ENCODE assay signal across 8 cellular contexts in genomic region chr10:118850418-118851061, GRCh38.
DNase-seq lines count a peak whose midpoint lies in the region; ATAC-seq and TF ChIP-seq lines count a peak whose summit lies in the region.

No MANE protein-coding gene starts in this region.

- H3K4me1 Mint-ChIP-seq in CD4-positive, alpha-beta T cell (ENCODE audit: low read depth), result no peaks in the 10 kb centered on the region

- no peak overlapping the region for H3K27ac Mint-ChIP-seq in CD4-positive, alpha-beta T cell

- no peak for ATAC-seq in CD4-positive, alpha-beta T cell (ENCODE audit: poor library complexity)
- ATAC-seq in GM21619 (IDR thresholded peaks at IDR 0.05; ENCODE audit: unreplicated experiment), result peak; percentile 67
- ATAC-seq in mucosa of descending colon, result peak; percentile 88

- no peaks in the 10 kb centered on the region for H3K36me3 Mint-ChIP-seq in CD4-positive, alpha-beta T cell (ENCODE audit: low read depth)

- peak; percentile 53 for TF ChIP-seq CTCF in CD4-positive, alpha-beta T cell (IDR thresholded peaks at IDR 0.05)
- TF ChIP-seq CTCF in mucosa of descending colon (IDR thresholded peaks at IDR 0.05), result peak; percentile 43

- no peaks in the 10 kb centered on the region for H3K9me3 ChIP-seq in CD4-positive, alpha-beta T cell (ENCODE audit: control insufficient read depth, low read length)
- H3K9me3 ChIP-seq in mucosa of descending colon, result no peaks in the 10 kb centered on the region

- CTCF ChIA-PET in CD4-positive, alpha-beta T cell (lab: Charles Lee), result interaction anchor here (1.1 kb wide), 1 partner anchor 282 kb away, joined by 3 read pairs; no protein-coding TSS in a partner anchor

- no peak overlapping the region for H3K27ac ChIP-seq in CD4-positive, alpha-beta T cell (ENCODE audit: low read depth, low read length)

- POLR2A ChIA-PET in CD4-positive, alpha-beta T cell (lab: Charles Lee), result no interaction called here

- no peaks in the 10 kb centered on the region for H3K27me3 ChIP-seq in CD4-positive, alpha-beta T cell (ENCODE audit: control insufficient read depth, insufficient read depth, low read length)

- H3K9me3 Mint-ChIP-seq in CD4-positive, alpha-beta T cell, result no peaks in the 10 kb centered on the region

- no peak overlapping the region for H3K4me3 ChIP-seq in mucosa of descending colon

- no peaks in the 10 kb centered on the region for H3K36me3 ChIP-seq in mucosa of descending colon (ENCODE audit: low read depth)

- peak; percentile 33 to 66 (median 44) for DNase-seq in CD4-positive, alpha-beta T cell
- peak; percentile 72 for DNase-seq in NCI-H2171 treated with DMSO at 0.1 percent for 48 hours (lab: John Stamatoyannopoulos, UW)
- DNase-seq in activated CD4-positive, alpha-beta T cell treated with anti-CD3 and anti-CD28 coated beads for 4 hours, result peak; percentile 55 to 58
- DNase-seq in ecto neural progenitor cell (ENCODE audit: low spot score), result peak; percentile 78
- peak; percentile 71 to 84 (median 77) for DNase-seq in mucosa of descending colon
- DNase-seq in stimulated activated naive CD4-positive, alpha-beta T cell (lab: John Stamatoyannopoulos, UW), result peak; percentile 3 to 37 (median 18)
- DNase-seq in NCI-H2107 (lab: John Stamatoyannopoulos, UW), result no peak

- H3K4me3 Mint-ChIP-seq in CD4-positive, alpha-beta T cell, result no peak overlapping the region

- no peaks in the 10 kb centered on the region for H3K4me1 ChIP-seq in mucosa of descending colon (ENCODE audit: low read depth)

- peaks cover 8% of the 10 kb centered on the region for H3K27me3 Mint-ChIP-seq in CD4-positive, alpha-beta T cell

- intact Hi-C loops in CD4-positive, alpha-beta T cell (cut with DNase I, micrococcal nuclease), result loop anchor here in 1 of 2 experiments (1.0 kb wide), 1 partner anchor 282 kb away; no protein-coding TSS in a partner anchor
- intact Hi-C loops in mucosa of descending colon (cut with DNase I, micrococcal nuclease), result no loop called here
